31 cellular contexts compared by ENCODE assay signal in genomic region chr6:140083375-140083774, GRCh38.
DNase-seq lines count a peak whose midpoint lies in the region; ATAC-seq, FAIRE-seq and TF ChIP-seq lines count a peak whose summit lies in the region.
"Had no signal": no experiment of that assay in that cellular context is flagged by ENCODE, and none has a peak within 500 bp of the region (broad histone marks: within the 10 kb centered on the region; RNA-seq: fewer than 3 reads in every experiment).

No MANE protein-coding gene starts in this region.

- H2AFZ ChIP-seq in astrocyte (ENCODE audit: low read depth, low read length), result no peak overlapping the region
- H2AFZ ChIP-seq in keratinocyte (ENCODE audit: control insufficient read depth, low read length), result no peak overlapping the region

- intact Hi-C loops in left ventricle myocardium inferior (cut with micrococcal nuclease) (no loop called here), uterus (cut with DNase I; ENCODE audit: low total_unique reads) (no loop called here)

- H3K9me3 ChIP-seq in left ventricle myocardium inferior (replicated peaks), result no peaks in the 10 kb centered on the region
- no peaks in the 10 kb centered on the region for H3K9me3 ChIP-seq in right atrium auricular region
- no peaks in the 10 kb centered on the region for H3K9me3 ChIP-seq in astrocyte (ENCODE audit: insufficient read depth, low read depth, low read length)
- H3K9me3 ChIP-seq in keratinocyte (ENCODE audit: control insufficient read depth, low read depth, low read length), result no peaks in the 10 kb centered on the region
- H3K9me3 ChIP-seq in uterus, result no peaks in the 10 kb centered on the region
- H3K9me3 ChIP-seq: colonic mucosa, esophagus squamous epithelium, SJSA1, spleen, upper lobe of left lung had no signal

- H3K36me3 Mint-ChIP-seq in astrocyte (ENCODE audit: low read depth, unreplicated experiment), result no peaks in the 10 kb centered on the region
- H3K36me3 Mint-ChIP-seq: activated naive CD4-positive, alpha-beta T cell treated with anti-CD3 and anti-CD28 coated beads, Interleukin-2, amount 10 ng/mL, durations not matched to agents 7 days and 5 days; naive thymus-derived CD8-positive, alpha-beta T cell; T-cell had no signal

- H3K27me3 ChIP-seq in left ventricle myocardium inferior (ENCODE audit: low read depth), result no peaks in the 10 kb centered on the region
- H3K27me3 ChIP-seq in right atrium auricular region, result no peaks in the 10 kb centered on the region
- no peaks in the 10 kb centered on the region for H3K27me3 ChIP-seq in astrocyte (ENCODE audit: insufficient read depth, low read length)
- H3K27me3 ChIP-seq in keratinocyte (ENCODE audit: control insufficient read depth, extremely low read depth, insufficient read depth, low read length), result no peaks in the 10 kb centered on the region
- H3K27me3 ChIP-seq in uterus, result no peaks in the 10 kb centered on the region
- H3K27me3 ChIP-seq: colonic mucosa, esophagus squamous epithelium, SJSA1, spleen, upper lobe of left lung had no signal

- H3K36me3 ChIP-seq in left ventricle myocardium inferior, result no peaks in the 10 kb centered on the region
- no peaks in the 10 kb centered on the region for H3K36me3 ChIP-seq in right atrium auricular region
- H3K36me3 ChIP-seq in astrocyte (ENCODE audit: insufficient read depth, low read length), result no peaks in the 10 kb centered on the region
- no peaks in the 10 kb centered on the region for H3K36me3 ChIP-seq in keratinocyte (ENCODE audit: control insufficient read depth in 2 of 2, extremely low read depth in 1 of 2, insufficient read depth in 2 of 2, low read length in 2 of 2)
- H3K36me3 ChIP-seq in uterus, result no peaks in the 10 kb centered on the region
- H3K36me3 ChIP-seq: colonic mucosa, esophagus squamous epithelium, SJSA1, spleen, upper lobe of left lung had no signal

- H4K20me1 ChIP-seq in astrocyte (ENCODE audit: insufficient read depth, low read length) (no peaks in the 10 kb centered on the region), keratinocyte (ENCODE audit: control insufficient read depth, extremely low read depth, insufficient read depth, low read length) (no peaks in the 10 kb centered on the region)

- H3K4me2 ChIP-seq in astrocyte (ENCODE audit: low read length), result no peak overlapping the region
- peak overlapping the region; percentile 50 for H3K4me2 ChIP-seq in keratinocyte (ENCODE audit: control insufficient read depth, extremely low read depth, insufficient read depth, low read depth, low read length)

- no peaks in the 10 kb centered on the region for H3K9me1 ChIP-seq in keratinocyte (ENCODE audit: control insufficient read depth, extremely low read depth, insufficient read depth, low read length)

- H3K27ac Mint-ChIP-seq in astrocyte (ENCODE audit: unreplicated experiment), result peak overlapping the region; percentile 67
- H3K27ac Mint-ChIP-seq: activated naive CD4-positive, alpha-beta T cell treated with anti-CD3 and anti-CD28 coated beads, Interleukin-2, amount 10 ng/mL, durations not matched to agents 7 days and 5 days; activated T-helper 1 cell treated with anti-CD3 and anti-CD28 coated beads, Interleukin-12 subunit alpha, Interleukin-12 subunit beta, Interleukin-2, Interleukin-4 antibody, amounts not matched to agents 30 ng/mL and 10 ng/mL and 1 ng/mL, durations not matched to agents 14 hours and 24 hours and 36 hours; H9; naive thymus-derived CD8-positive, alpha-beta T cell; T-cell had no signal

- dilution Hi-C loops in keratinocyte (cut with MboI; ENCODE audit: extremely low pct_ligation_motif_present, low sequenced_read_pairs), result no loop called here

- H3K4me1 ChIP-seq in left ventricle myocardium inferior (peaks cover 38% of the 10 kb centered on the region), right atrium auricular region (peaks cover 0 to 22% of the 10 kb centered on the region in 2 donors), astrocyte (ENCODE audit: insufficient read depth, low read length) (peaks cover 5% of the 10 kb centered on the region), keratinocyte (ENCODE audit: control insufficient read depth, extremely low read depth, insufficient read depth, low read length) (peaks cover 14% of the 10 kb centered on the region), uterus (no peaks in the 10 kb centered on the region)
- H3K4me1 ChIP-seq: colonic mucosa had no signal

- H3K4me3 ChIP-seq in left ventricle myocardium inferior (peak overlapping the region; percentile 3), right atrium auricular region (no peak overlapping the region), astrocyte (ENCODE audit: insufficient read depth, low read depth, low read length) (no peak overlapping the region), keratinocyte (ENCODE audit: control insufficient read depth in 2 of 3, extremely low read depth in 1 of 3, insufficient read depth in 2 of 3, low read depth in 1 of 3, low read length in 3 of 3) (no peak overlapping the region), uterus (no peak overlapping the region)
- H3K4me3 ChIP-seq: colonic mucosa, esophagus squamous epithelium, SJSA1, spleen, upper lobe of left lung had no signal

- H3K9ac ChIP-seq in astrocyte (ENCODE audit: low read length) (no peak overlapping the region), keratinocyte (ENCODE audit: control insufficient read depth, extremely low read depth, insufficient read depth, low read length) (no peak overlapping the region)

- H3K79me2 ChIP-seq in astrocyte (ENCODE audit: insufficient read depth, low read length) (no peaks in the 10 kb centered on the region), keratinocyte (ENCODE audit: control insufficient read depth, insufficient read depth, low read length) (no peaks in the 10 kb centered on the region)

- H3K4me1 Mint-ChIP-seq in astrocyte (ENCODE audit: low read depth, unreplicated experiment), result peaks cover 27% of the 10 kb centered on the region
- H3K4me1 Mint-ChIP-seq: activated naive CD4-positive, alpha-beta T cell treated with anti-CD3 and anti-CD28 coated beads, Interleukin-2, amount 10 ng/mL, durations not matched to agents 7 days and 5 days; naive thymus-derived CD8-positive, alpha-beta T cell; T-cell had no signal

- H3K27ac ChIP-seq in left ventricle myocardium inferior (replicated peaks) (peak overlapping the region; percentile 92), right atrium auricular region (peak overlapping the region in 1 of 2 donors; percentile 92), astrocyte (ENCODE audit: low read depth, low read length) (no peak overlapping the region), keratinocyte (ENCODE audit: control insufficient read depth, insufficient read depth, low read length) (peak overlapping the region; percentile 52), uterus (peak overlapping the region; percentile 25 to 48)
- H3K27ac ChIP-seq: colonic mucosa, SJSA1, upper lobe of left lung had no signal

- H3K27me3 Mint-ChIP-seq in astrocyte (ENCODE audit: low read depth, unreplicated experiment), result no peaks in the 10 kb centered on the region
- H3K27me3 Mint-ChIP-seq: activated naive CD4-positive, alpha-beta T cell treated with anti-CD3 and anti-CD28 coated beads, Interleukin-2, amount 10 ng/mL, durations not matched to agents 7 days and 5 days; naive thymus-derived CD8-positive, alpha-beta T cell; T-cell had no signal

- DNase-seq in left ventricle myocardium inferior (no peak), right atrium auricular region (ENCODE audit: low spot score) (no peak), astrocyte (ENCODE audit: low read depth) (no peak), keratinocyte (ENCODE audit: low read depth, low spot score) (no peak), uterus (no peak), left lobe of liver (ENCODE audit: low spot score) (no peak), T-helper 2 cell (no peak)
- DNase-seq: activated CD4-positive, CD25-positive, alpha-beta regulatory T cell; activated naive CD4-positive, alpha-beta T cell treated with anti-CD3 and anti-CD28 coated beads, Interleukin-2, amount 10 ng/mL, durations not matched to agents 7 days and 5 days; amniotic stem cell; colonic mucosa; DMS79 treated with DMSO at 0.1 percent for 48 hours; effector CD8-positive, alpha-beta T cell; esophagus squamous epithelium; GF-D8; H9; hippocampal formation; naive thymus-derived CD8-positive, alpha-beta T cell; NCI-H1436 treated with DMSO at 0.1 percent for 48 hours; NCI-H2171; NCI-H524; NK-92 treated with Interleukin-12 subunit alpha and Interleukin-12 subunit beta, amount 100 ng/mL, for 24 hours; occipital lobe; spleen; T-cell; upper lobe of left lung had no signal

- ATAC-seq in GM21737 (IDR thresholded peaks at IDR 0.05; ENCODE audit: unreplicated experiment) (no peak), left lobe of liver (no peak)
- ATAC-seq: naive thymus-derived CD8-positive, alpha-beta T cell; T-cell had no signal

- H3K9me3 Mint-ChIP-seq in astrocyte (ENCODE audit: unreplicated experiment), result no peaks in the 10 kb centered on the region
- H3K9me3 Mint-ChIP-seq: activated naive CD4-positive, alpha-beta T cell treated with anti-CD3 and anti-CD28 coated beads, Interleukin-2, amount 10 ng/mL, durations not matched to agents 7 days and 5 days; activated T-helper 1 cell treated with anti-CD3 and anti-CD28 coated beads, Interleukin-12 subunit alpha, Interleukin-12 subunit beta, Interleukin-2, Interleukin-4 antibody, amounts not matched to agents 30 ng/mL and 10 ng/mL and 1 ng/mL, durations not matched to agents 14 hours and 24 hours and 36 hours; H9; naive thymus-derived CD8-positive, alpha-beta T cell; T-cell had no signal

- TF ChIP-seq POLR2A in uterus (IDR thresholded peaks at IDR 0.05), result no peak

- no peak overlapping the region for H3K4me3 Mint-ChIP-seq in astrocyte (ENCODE audit: unreplicated experiment)
- H3K4me3 Mint-ChIP-seq: activated naive CD4-positive, alpha-beta T cell treated with anti-CD3 and anti-CD28 coated beads, Interleukin-2, amount 10 ng/mL, durations not matched to agents 7 days and 5 days; activated T-helper 1 cell treated with anti-CD3 and anti-CD28 coated beads, Interleukin-12 subunit alpha, Interleukin-12 subunit beta, Interleukin-2, Interleukin-4 antibody, amounts not matched to agents 30 ng/mL and 10 ng/mL and 1 ng/mL, durations not matched to agents 14 hours and 24 hours and 36 hours; H9; naive thymus-derived CD8-positive, alpha-beta T cell; T-cell had no signal

- TF ChIP-seq CTCF in left ventricle myocardium inferior (IDR thresholded peaks at IDR 0.05; ENCODE audit: borderline replicate concordance) (no peak), right atrium auricular region (IDR thresholded peaks at IDR 0.05) (no peak), astrocyte (IDR thresholded peaks at IDR 0.05; ENCODE audit: insufficient read depth, low read depth, low read length) (no peak), keratinocyte (optimal IDR thresholded peaks at IDR 0.05 in 1 of 3, IDR thresholded peaks at IDR 0.05 in 1 of 3, conservative IDR thresholded peaks at IDR 0.05 in 1 of 3; ENCODE audit: extremely low read depth in 1 of 3, insufficient read depth in 2 of 3, low read length in 3 of 3) (no peak), uterus (IDR thresholded peaks at IDR 0.05) (no peak)

- FAIRE-seq in astrocyte (lab: Jason Lieb, UNC), result no peak
- no peak for FAIRE-seq in keratinocyte (lab: Jason Lieb, UNC)
- FAIRE-seq: frontal cortex, GM19239 had no signal
